In the genomic region with DNA sequence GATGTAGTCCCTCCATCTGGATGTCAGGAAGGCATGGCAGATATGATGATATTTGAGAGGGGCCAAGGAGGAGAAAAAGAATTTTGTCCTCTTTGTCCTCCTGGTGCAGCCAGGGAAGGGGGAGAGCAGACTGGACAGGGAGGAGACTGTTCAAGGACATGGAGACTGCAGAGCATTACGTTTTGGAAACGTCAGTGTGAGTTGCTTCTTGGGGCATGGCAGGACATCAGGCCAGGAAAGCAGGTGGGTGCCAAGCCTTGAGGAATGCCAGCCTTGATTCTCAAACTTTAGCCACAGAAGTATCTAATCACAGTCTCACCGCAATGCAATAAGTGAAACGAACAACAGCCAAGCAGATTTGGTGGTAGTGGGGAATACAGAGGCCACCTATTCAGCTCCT, we compare ENCODE assay signal across 1 cellular context.
TF ChIP-seq lines count a peak whose summit lies in the region.

No MANE protein-coding gene starts in this region.

TF ChIP-seq in HEK293, 187 proteins besides CTCF, POLR2A, EP300 and RAD21 (continued from another document):
- TF ChIP-seq, protein P1, sequence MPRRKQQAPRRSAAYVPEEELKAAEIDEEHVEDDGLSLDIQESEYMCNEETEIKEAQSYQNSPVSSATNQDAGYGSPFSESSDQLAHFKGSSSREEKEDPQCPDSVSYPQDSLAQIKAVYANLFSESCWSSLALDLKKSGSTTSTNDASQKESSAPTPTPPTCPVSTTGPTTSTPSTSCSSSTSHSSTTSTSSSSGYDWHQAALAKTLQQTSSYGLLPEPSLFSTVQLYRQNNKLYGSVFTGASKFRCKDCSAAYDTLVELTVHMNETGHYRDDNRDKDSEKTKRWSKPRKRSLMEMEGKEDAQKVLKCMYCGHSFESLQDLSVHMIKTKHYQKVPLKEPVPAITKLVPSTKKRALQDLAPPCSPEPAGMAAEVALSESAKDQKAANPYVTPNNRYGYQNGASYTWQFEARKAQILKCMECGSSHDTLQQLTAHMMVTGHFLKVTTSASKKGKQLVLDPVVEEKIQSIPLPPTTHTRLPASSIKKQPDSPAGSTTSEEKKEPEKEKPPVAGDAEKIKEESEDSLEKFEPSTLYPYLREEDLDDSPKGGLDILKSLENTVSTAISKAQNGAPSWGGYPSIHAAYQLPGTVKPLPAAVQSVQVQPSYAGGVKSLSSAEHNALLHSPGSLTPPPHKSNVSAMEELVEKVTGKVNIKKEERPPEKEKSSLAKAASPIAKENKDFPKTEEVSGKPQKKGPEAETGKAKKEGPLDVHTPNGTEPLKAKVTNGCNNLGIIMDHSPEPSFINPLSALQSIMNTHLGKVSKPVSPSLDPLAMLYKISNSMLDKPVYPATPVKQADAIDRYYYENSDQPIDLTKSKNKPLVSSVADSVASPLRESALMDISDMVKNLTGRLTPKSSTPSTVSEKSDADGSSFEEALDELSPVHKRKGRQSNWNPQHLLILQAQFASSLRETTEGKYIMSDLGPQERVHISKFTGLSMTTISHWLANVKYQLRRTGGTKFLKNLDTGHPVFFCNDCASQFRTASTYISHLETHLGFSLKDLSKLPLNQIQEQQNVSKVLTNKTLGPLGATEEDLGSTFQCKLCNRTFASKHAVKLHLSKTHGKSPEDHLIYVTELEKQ (tag by site-specific recombination; IDR thresholded peaks at IDR 0.05; ENCODE audit: borderline replicate concordance): no peak
- TF ChIP-seq ZNF660 (tag by site-specific recombination; IDR thresholded peaks at IDR 0.05): no peak
